35 cellular contexts compared by ENCODE assay signal in the genomic region with DNA sequence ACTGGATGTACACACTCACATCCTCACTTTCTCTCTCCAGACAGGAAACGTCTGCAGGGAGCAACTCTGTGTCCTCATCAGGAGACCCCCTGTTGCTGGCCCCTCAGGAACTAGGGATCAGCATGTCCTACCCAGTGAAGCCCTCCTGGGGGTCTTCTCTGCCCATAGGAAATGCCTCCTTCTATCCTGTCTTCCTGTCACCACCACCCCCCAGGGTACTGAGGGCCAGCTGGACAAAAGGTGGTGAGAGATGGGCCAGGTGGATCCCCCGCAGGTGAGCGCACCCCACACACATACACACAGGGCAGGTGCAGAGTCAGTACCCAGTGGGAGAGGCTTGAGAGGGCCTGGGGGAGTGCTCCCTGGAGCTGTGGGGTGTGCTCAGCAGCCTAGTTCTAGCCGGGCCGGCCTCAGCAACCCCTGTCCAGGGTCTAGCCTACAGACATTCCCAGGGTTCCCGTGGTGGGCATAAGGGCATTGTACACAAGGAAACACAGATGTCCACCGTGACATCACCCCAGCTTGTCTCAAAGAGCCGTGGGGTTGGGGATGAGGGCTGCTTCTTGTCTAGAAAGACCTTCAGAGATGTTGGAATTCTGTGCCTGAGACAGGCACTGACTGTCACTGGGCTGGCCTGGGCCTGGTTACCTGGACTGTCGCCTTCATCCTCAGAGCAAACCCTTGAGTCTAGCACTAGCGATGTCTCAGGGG.
"Had no signal": no experiment of that assay in that cellular context is flagged by ENCODE, and none has a peak within 500 bp of the region (broad histone marks: within the 10 kb centered on the region; RNA-seq: fewer than 3 reads in every experiment).

No MANE protein-coding gene starts in this region.

- H3K9me3 Mint-ChIP-seq: activated CD4-positive, alpha-beta memory T cell treated with anti-CD3 and anti-CD28 coated beads, Interleukin-2, amount 10 ng/mL, durations not matched to agents 7 days and 5 days; activated naive CD4-positive, alpha-beta T cell treated with anti-CD3 and anti-CD28 coated beads, Interleukin-2, amount 10 ng/mL, durations not matched to agents 7 days and 5 days; activated naive CD8-positive, alpha-beta T cell treated with anti-CD3 and anti-CD28 coated beads, Interleukin-2, amount 50 U/mL, for 24 hours had no signal

- H3K4me1 Mint-ChIP-seq: activated naive CD8-positive, alpha-beta T cell treated with anti-CD3 and anti-CD28 coated beads, Interleukin-2, amount 50 U/mL, for 24 hours had no signal

- H3K27ac Mint-ChIP-seq: activated CD4-positive, alpha-beta memory T cell treated with anti-CD3 and anti-CD28 coated beads, Interleukin-2, amount 10 ng/mL, durations not matched to agents 7 days and 5 days; activated CD8-positive, alpha-beta memory T cell treated with anti-CD3 and anti-CD28 coated beads, Interleukin-2, amount 10 ng/mL, durations not matched to agents 7 days and 5 days; activated naive CD4-positive, alpha-beta T cell treated with anti-CD3 and anti-CD28 coated beads, Interleukin-2, amount 10 ng/mL, durations not matched to agents 7 days and 5 days; activated naive CD8-positive, alpha-beta T cell; activated naive CD8-positive, alpha-beta T cell treated with anti-CD3 and anti-CD28 coated beads, Interleukin-2, amount 50 U/mL, for 24 hours; brain had no signal

- DNase-seq: activated CD4-positive, alpha-beta memory T cell treated with anti-CD3 and anti-CD28 coated beads, Interleukin-2, amount 10 ng/mL, durations not matched to agents 7 days and 5 days; activated CD4-positive, alpha-beta T cell treated with anti-CD3 and anti-CD28 coated beads for 1 hour; activated CD4-positive, alpha-beta T cell treated with anti-CD3 and anti-CD28 coated beads for 48 hours; activated CD4-positive, CD25-positive, alpha-beta regulatory T cell; activated CD8-positive, alpha-beta memory T cell treated with anti-CD3 and anti-CD28 coated beads for 24 hours; activated CD8-positive, alpha-beta memory T cell treated with anti-CD3 and anti-CD28 coated beads, Interleukin-2, amount 10 ng/mL, durations not matched to agents 7 days and 5 days; activated CD8-positive, alpha-beta memory T cell treated with anti-CD3 and anti-CD28 coated beads, Interleukin-2, amount 50 U/mL, for 48 hours; activated effector memory CD4-positive, alpha-beta T cell treated with Interleukin-2 at 50 U/mL for 16 hours; activated naive CD4-positive, alpha-beta T cell treated with anti-CD3 and anti-CD28 coated beads, Interleukin-2, amount 10 ng/mL, durations not matched to agents 7 days and 5 days; activated naive CD8-positive, alpha-beta T cell treated with anti-CD3 and anti-CD28 coated beads, Interleukin-2, amount 50 U/mL, for 24 hours; activated T-cell treated with anti-CD3 and anti-CD28 coated beads, Interleukin-2, amount 50 U/mL, for 48 hours; anterior cingulate cortex; caudate nucleus; cerebellar nuclear complex; Karpas-422; KBM-7; NCI-H1105 treated with DMSO at 0.1 percent for 48 hours; NCI-H1694; NCI-H1930; NCI-H2081 treated with DMSO at 0.1 percent for 48 hours; NCI-H2171; NCI-H2227 treated with DMSO at 0.1 percent for 48 hours; NCI-H446; NCI-H510A treated with DMSO at 0.1 percent for 48 hours; NCI-H526 treated with DMSO at 0.1 percent for 48 hours; NCI-H82; NK-92 treated with Interleukin-12 subunit alpha and Interleukin-12 subunit beta, amount 100 ng/mL, for 24 hours; Right ventricle myocardium superior; SW 1271; T-helper 1 cell; T-helper 2 cell; T-helper 9 cell had no signal

- H3K4me3 Mint-ChIP-seq: activated CD4-positive, alpha-beta memory T cell treated with anti-CD3 and anti-CD28 coated beads, Interleukin-2, amount 10 ng/mL, durations not matched to agents 7 days and 5 days; activated CD8-positive, alpha-beta memory T cell treated with anti-CD3 and anti-CD28 coated beads, Interleukin-2, amount 10 ng/mL, durations not matched to agents 7 days and 5 days; activated naive CD4-positive, alpha-beta T cell treated with anti-CD3 and anti-CD28 coated beads, Interleukin-2, amount 10 ng/mL, durations not matched to agents 7 days and 5 days; activated naive CD8-positive, alpha-beta T cell; activated naive CD8-positive, alpha-beta T cell treated with anti-CD3 and anti-CD28 coated beads, Interleukin-2, amount 50 U/mL, for 24 hours; brain had no signal

- H3K27ac ChIP-seq: VCaP had no signal

- H3K36me3 Mint-ChIP-seq: activated CD8-positive, alpha-beta memory T cell treated with anti-CD3 and anti-CD28 coated beads, Interleukin-2, amount 10 ng/mL, durations not matched to agents 7 days and 5 days; activated naive CD4-positive, alpha-beta T cell treated with anti-CD3 and anti-CD28 coated beads, Interleukin-2, amount 10 ng/mL, durations not matched to agents 7 days and 5 days; activated naive CD8-positive, alpha-beta T cell; brain had no signal

- H3K27me3 Mint-ChIP-seq: activated CD8-positive, alpha-beta memory T cell treated with anti-CD3 and anti-CD28 coated beads, Interleukin-2, amount 10 ng/mL, durations not matched to agents 7 days and 5 days; activated naive CD8-positive, alpha-beta T cell; activated naive CD8-positive, alpha-beta T cell treated with anti-CD3 and anti-CD28 coated beads, Interleukin-2, amount 50 U/mL, for 24 hours had no signal
